ENCODE assay signal across 10 cellular contexts in genomic region chr19:39481676-39482075, GRCh38. TPM values are rescaled to one million over a fixed set of nuclear protein-coding genes. Genes with fewer than 3 reads are reported as not detected.
DNase-seq lines count a peak whose midpoint lies in the region; ATAC-seq, FAIRE-seq and TF ChIP-seq lines count a peak whose summit lies in the region.
"Had no signal": no experiment of that assay in that cellular context is flagged by ENCODE, and none has a peak within 500 bp of the region (broad histone marks: within the 10 kb centered on the region; RNA-seq: fewer than 3 reads in every experiment).

No MANE protein-coding gene starts in this region.

- TF ChIP-seq POLR2A in stomach (IDR thresholded peaks at IDR 0.05): no peak

- H3K4me3 Mint-ChIP-seq in T-helper 2 cell treated with Interferon-gamma antibody and Interleukin-4, amounts not matched to agents 5 μg/mL and 100 μg/mL, for 36 hours: peak overlapping the region; percentile 96
- peak overlapping the region; percentile 88 to 96 (median 94) for H3K4me3 Mint-ChIP-seq in immature natural killer cell

- WGBS in stomach, 5 donors: 49 to 60% (median 51%) methylated on average over 6 to 11 of the region's 11 CpGs

- H3K9me3 Mint-ChIP-seq in T-helper 2 cell treated with Interferon-gamma antibody and Interleukin-4, amounts not matched to agents 5 μg/mL and 100 μg/mL, for 36 hours: no peaks in the 10 kb centered on the region
- H3K9me3 Mint-ChIP-seq in activated naive CD4-positive, alpha-beta T cell treated with anti-CD3 and anti-CD28 coated beads, Interleukin-2, amount 50 U/mL, for 72 hours: no peaks in the 10 kb centered on the region
- H3K9me3 Mint-ChIP-seq in immature natural killer cell: no peaks in the 10 kb centered on the region

- no peak for FAIRE-seq in HTR-8/SVneo (lab: Jason Lieb, UNC)

- H3K27ac Mint-ChIP-seq in T-helper 2 cell treated with Interferon-gamma antibody and Interleukin-4, amounts not matched to agents 5 μg/mL and 100 μg/mL, for 36 hours: peak overlapping the region; percentile 89
- H3K27ac Mint-ChIP-seq in activated naive CD4-positive, alpha-beta T cell treated with anti-CD3 and anti-CD28 coated beads, Interleukin-2, amount 50 U/mL, for 72 hours: peak overlapping the region; percentile 94 to 99
- peak overlapping the region; percentile 72 to 97 (median 92) for H3K27ac Mint-ChIP-seq in immature natural killer cell

- no peak for DNase-seq in T-helper 2 cell treated with Interferon-gamma antibody and Interleukin-4, amounts not matched to agents 5 μg/mL and 100 μg/mL, for 36 hours (ENCODE audit: low spot score)
- DNase-seq in T-helper 2 cell: no peak
- DNase-seq in activated naive CD4-positive, alpha-beta T cell treated with anti-CD3 and anti-CD28 coated beads, Interleukin-2, amount 50 U/mL, for 72 hours (ENCODE audit: low spot score in 2 of 2): no peak
- DNase-seq in immature natural killer cell: no peak
- no peak for DNase-seq in stomach
- no peak for DNase-seq in HTR-8/SVneo (ENCODE audit: insufficient read length, low spot score)
- DNase-seq in DMS114 treated with DMSO at 0.1 percent for 48 hours (lab: John Stamatoyannopoulos, UW; ENCODE audit: unreplicated experiment): no peak
- DNase-seq: mucosa of descending colon had no signal

- no peaks in the 10 kb centered on the region for H3K27me3 Mint-ChIP-seq in T-helper 2 cell treated with Interferon-gamma antibody and Interleukin-4, amounts not matched to agents 5 μg/mL and 100 μg/mL, for 36 hours (ENCODE audit: low read depth)
- peaks cover 0 to 4% (median 2%) of the 10 kb centered on the region in 3 donors for H3K27me3 Mint-ChIP-seq in immature natural killer cell (ENCODE audit: low read depth in 3 of 3)

- TF ChIP-seq EP300 in stomach (IDR thresholded peaks at IDR 0.05): no peak

- H3K4me1 ChIP-seq in stomach: peaks cover 15 to 28% (median 21%) of the 10 kb centered on the region in 4 donors

- peaks cover 12% of the 10 kb centered on the region for H3K36me3 Mint-ChIP-seq in T-helper 2 cell treated with Interferon-gamma antibody and Interleukin-4, amounts not matched to agents 5 μg/mL and 100 μg/mL, for 36 hours (ENCODE audit: low read depth)
- peaks cover 16 to 24% of the 10 kb centered on the region in 2 donors for H3K36me3 Mint-ChIP-seq in activated naive CD4-positive, alpha-beta T cell treated with anti-CD3 and anti-CD28 coated beads, Interleukin-2, amount 50 U/mL, for 72 hours
- H3K36me3 Mint-ChIP-seq in immature natural killer cell: peaks cover 3 to 5% (median 3%) of the 10 kb centered on the region in 3 donors

- H3K4me1 Mint-ChIP-seq in T-helper 2 cell treated with Interferon-gamma antibody and Interleukin-4, amounts not matched to agents 5 μg/mL and 100 μg/mL, for 36 hours (ENCODE audit: low read depth): peaks cover 26% of the 10 kb centered on the region
- H3K4me1 Mint-ChIP-seq in immature natural killer cell: peaks cover 27 to 33% of the 10 kb centered on the region in 2 donors

- TF ChIP-seq CTCF in stomach (IDR thresholded peaks at IDR 0.05): no peak

- no peaks in the 10 kb centered on the region for H3K9me3 ChIP-seq in stomach
- H3K9me3 ChIP-seq: mucosa of descending colon had no signal

- intact Hi-C loops in stomach (cut with DNase I; ENCODE audit: low total_unique reads): no loop called here

- peak overlapping the region in 1 of 5 donors; percentile 91 for H3K27ac ChIP-seq in stomach

- no peak for ATAC-seq in activated naive CD4-positive, alpha-beta T cell treated with anti-CD3 and anti-CD28 coated beads, Interleukin-2, amount 50 U/mL, for 72 hours
- ATAC-seq in GM18873 (IDR thresholded peaks at IDR 0.05; ENCODE audit: low FRiP score, unreplicated experiment): no peak

- peak overlapping the region; percentile 90 to 98 (median 93) for H3K4me3 ChIP-seq in stomach

- H3K36me3 ChIP-seq in stomach: peaks cover 18 to 51% (median 46%) of the 10 kb centered on the region in 4 donors

- no peaks in the 10 kb centered on the region for H3K27me3 ChIP-seq in stomach

RNA-seq across cellular contexts. Expression of gene TIMM50, which starts 1.0 kb away (rescaled TPM):
- 10 to 100 TPM; 71.2 to 84.8 TPM for total RNA-seq in activated naive CD4-positive, alpha-beta T cell treated with anti-CD3 and anti-CD28 coated beads, Interleukin-2, amount 50 U/mL, for 72 hours
- 10 to 100 TPM; 50.4 to 65.2 (median 58.6) TPM for polyA plus RNA-seq in immature natural killer cell
- total RNA-seq in stomach: 100 to 1,000 TPM in 1 of 5 donors, 10 to 100 TPM in 4; 35.0 to 106 (median 56.2) TPM
- polyA plus RNA-seq in stomach: 10 to 100 TPM; 36.5 to 51.2 (median 49.7) TPM

RNA-seq across cellular contexts. Expression of gene DLL3, which starts 17.1 kb away (rescaled TPM):
- under 1 TPM; 0.46 to 0.97 TPM for total RNA-seq in activated naive CD4-positive, alpha-beta T cell treated with anti-CD3 and anti-CD28 coated beads, Interleukin-2, amount 50 U/mL, for 72 hours
- polyA plus RNA-seq in immature natural killer cell: not detected
- total RNA-seq in stomach: not detected
- under 1 TPM in 1 of 3 donors, not detected in 2; 0.08 TPM for polyA plus RNA-seq in stomach
- total RNA-seq: mucosa of descending colon had no signal

RNA-seq across cellular contexts. Expression of gene SELENOV, which starts 33.3 kb away (rescaled TPM):
- total RNA-seq in activated naive CD4-positive, alpha-beta T cell treated with anti-CD3 and anti-CD28 coated beads, Interleukin-2, amount 50 U/mL, for 72 hours: not detected
- polyA plus RNA-seq in immature natural killer cell (not detected), stomach (not detected)
- total RNA-seq in stomach: not detected
- total RNA-seq: mucosa of descending colon; T-helper 2 cell treated with Interferon-gamma antibody and Interleukin-4, amounts not matched to agents 100 ng/mL and 5 ng/mL, for 36 hours had no signal

RNA-seq across cellular contexts. Expression of gene SUPT5H, which starts 36.3 kb away (rescaled TPM):
- total RNA-seq in activated naive CD4-positive, alpha-beta T cell treated with anti-CD3 and anti-CD28 coated beads, Interleukin-2, amount 50 U/mL, for 72 hours: 100 to 1,000 TPM; 197 to 211 TPM
- 100 to 1,000 TPM in 1 of 3 donors, 10 to 100 TPM in 2; 30.5 to 114 (median 67.0) TPM for polyA plus RNA-seq in immature natural killer cell
- 100 to 1,000 TPM in 3 of 5 donors, 10 to 100 TPM in 2; 61.7 to 127 (median 101) TPM for total RNA-seq in stomach
- polyA plus RNA-seq in stomach: 100 to 1,000 TPM in 2 of 3 donors, 10 to 100 TPM in 1; 97.2 to 121 (median 118) TPM

RNA-seq across cellular contexts. Expression of gene RPS16, which starts 45.9 kb away (rescaled TPM):
- 1,000 to 10,000 TPM; 3,128 to 3,624 TPM for total RNA-seq in activated naive CD4-positive, alpha-beta T cell treated with anti-CD3 and anti-CD28 coated beads, Interleukin-2, amount 50 U/mL, for 72 hours
- polyA plus RNA-seq in immature natural killer cell (1,000 to 10,000 TPM in 1 of 3 donors, 100 to 1,000 TPM in 2; 733 to 1,627 (median 903) TPM), stomach (1,000 to 10,000 TPM; 3,264 to 4,294 (median 3,586) TPM)
- 1,000 to 10,000 TPM in 3 of 5 donors, 100 to 1,000 TPM in 1, 10 to 100 TPM in 1; 69.0 to 2,451 (median 1,419) TPM for total RNA-seq in stomach
